ENCODE assay signal across 12 cellular contexts in genomic region chr17:57401556-57402488, GRCh38.
A peak's percentile ranks its signal among the peaks of the same experiment; 100 is the strongest.
DNase-seq lines count a peak whose midpoint lies in the region; ATAC-seq and TF ChIP-seq lines count a peak whose summit lies in the region.
"Had no signal": no experiment of that assay in that cellular context is flagged by ENCODE, and none has a peak within 500 bp of the region (broad histone marks: within the 10 kb centered on the region; RNA-seq: fewer than 3 reads in every experiment).

No MANE protein-coding gene starts in this region.

- H3K4me3 ChIP-seq in Caco-2 (ENCODE audit: low read depth, low read length): no peak overlapping the region
- H3K4me3 ChIP-seq in mesenchymal stem cell (ENCODE audit: insufficient read depth in 1 of 2, low read depth in 1 of 2, low read length in 2 of 2): no peak overlapping the region

- H4K91ac ChIP-seq in mesenchymal stem cell (ENCODE audit: low read length): peak overlapping the region; percentile 18

- H3K27me3 ChIP-seq in Caco-2 (replicated peaks; ENCODE audit: control insufficient read depth, insufficient read depth, low read length) (no peaks in the 10 kb centered on the region; the same call in 1 of the 2 replicates), mesenchymal stem cell (ENCODE audit: control insufficient read depth in 1 of 2, insufficient read depth in 1 of 2, low read length in 2 of 2) (no peaks in the 10 kb centered on the region)

- no peak overlapping the region for H3K27ac ChIP-seq in mesenchymal stem cell (ENCODE audit: low read length, poor library complexity, severe bottlenecking)

- intact Hi-C loops in Caco-2 (cut with micrococcal nuclease; ENCODE audit: unreplicated experiment) (loop anchor here (1.0 to 10.0 kb wide), 2 partner anchors 159 to 267 kb away; no protein-coding TSS in a partner anchor), MCF 10A (cut with micrococcal nuclease) (no loop called here)

- H3K14ac ChIP-seq in mesenchymal stem cell (ENCODE audit: low read length in 2 of 2): no peak overlapping the region

- H3K9ac ChIP-seq in mesenchymal stem cell (ENCODE audit: low read length): no peak overlapping the region

- H2BK120ac ChIP-seq in mesenchymal stem cell (ENCODE audit: low read depth, low read length): no peak overlapping the region

- TF ChIP-seq CTCF in Caco-2 (IDR thresholded peaks at IDR 0.05; ENCODE audit: insufficient read depth in 1 of 2, low read depth in 1 of 2, low read length in 1 of 2, severe bottlenecking in 1 of 2, unreplicated experiment in 1 of 2) (peak in 1 of 2 experiments; percentile 27), MCF 10A (IDR thresholded peaks at IDR 0.05; ENCODE audit: unreplicated experiment) (no peak)

- no peak overlapping the region for H3K18ac ChIP-seq in mesenchymal stem cell (ENCODE audit: low read depth in 1 of 2, low read length in 2 of 2)

- H2AK5ac ChIP-seq in mesenchymal stem cell (ENCODE audit: low read length, severe bottlenecking): no peak overlapping the region

- H2BK15ac ChIP-seq in mesenchymal stem cell (ENCODE audit: low read depth, poor library complexity, severe bottlenecking): no peak overlapping the region

- H3K36me3 ChIP-seq in Caco-2 (ENCODE audit: control insufficient read depth, insufficient read depth, low read length) (peaks cover 3% of the 10 kb centered on the region; the same call in 1 of the 2 replicates), mesenchymal stem cell (ENCODE audit: control insufficient read depth in 1 of 2, insufficient read depth in 2 of 2, low read depth in 1 of 2, low read length in 2 of 2) (peaks cover 0 to 22% of the 10 kb centered on the region in 2 experiments)

- ATAC-seq in HG03432 (IDR thresholded peaks at IDR 0.05; ENCODE audit: unreplicated experiment) (no peak), HG03469 (IDR thresholded peaks at IDR 0.05; ENCODE audit: unreplicated experiment) (no peak)

- H3K4me2 ChIP-seq in mesenchymal stem cell (ENCODE audit: low read length, poor library complexity, severe bottlenecking): no peak overlapping the region

- H3K36me3 Mint-ChIP-seq in Caco-2 (ENCODE audit: insufficient read depth, unreplicated experiment) (peaks cover 38% of the 10 kb centered on the region), MCF 10A (ENCODE audit: insufficient read depth, unreplicated experiment) (peaks cover 48% of the 10 kb centered on the region)

- H2BK12ac ChIP-seq in mesenchymal stem cell (ENCODE audit: low read length in 2 of 2): no peak overlapping the region

- H3K23ac ChIP-seq in mesenchymal stem cell (ENCODE audit: low read length in 2 of 2): no peak overlapping the region

- H3K4me3 Mint-ChIP-seq in Caco-2 (ENCODE audit: unreplicated experiment) (no peak overlapping the region), MCF 10A (ENCODE audit: unreplicated experiment) (no peak overlapping the region)
- H3K4me3 Mint-ChIP-seq: CD14-positive monocyte had no signal

- POLR2A ChIA-PET in Caco-2 (lab: Charles Lee) (no interaction called here), MCF 10A (lab: Yijun Ruan, JAX) (no interaction called here)

- no peaks in the 10 kb centered on the region for H3K9me3 ChIP-seq in Caco-2
- H3K9me3 ChIP-seq in mesenchymal stem cell (ENCODE audit: control insufficient read depth, low read length): no peaks in the 10 kb centered on the region

- H3K9me3 Mint-ChIP-seq in Caco-2 (ENCODE audit: unreplicated experiment): no peaks in the 10 kb centered on the region
- H3K9me3 Mint-ChIP-seq in MCF 10A (ENCODE audit: unreplicated experiment): no peaks in the 10 kb centered on the region
- H3K9me3 Mint-ChIP-seq: CD14-positive monocyte had no signal

- H3K27ac Mint-ChIP-seq in Caco-2 (ENCODE audit: unreplicated experiment) (peak overlapping the region; percentile 29), MCF 10A (ENCODE audit: low read depth, unreplicated experiment) (no peak overlapping the region)

- H3K4ac ChIP-seq in mesenchymal stem cell (ENCODE audit: low read depth in 1 of 2, low read length in 2 of 2): no peak overlapping the region

- no peak overlapping the region for H2BK5ac ChIP-seq in mesenchymal stem cell (ENCODE audit: low read depth, low read length, poor library complexity, severe bottlenecking)

- H3K79me1 ChIP-seq in mesenchymal stem cell (replicated peaks; ENCODE audit: low read length, poor library complexity, severe bottlenecking): peaks cover 44% of the 10 kb centered on the region

- WGBS in mesenchymal stem cell: 91% methylated on average over 15 of the region's 15 CpGs

- BruUV-seq in Caco-2 (replicated peaks; lab: Mats Ljungman, UMichigan): no TSS peak
- no TSS peak for BruUV-seq in MCF 10A (replicated peaks; lab: Mats Ljungman, UMichigan)

- no peak overlapping the region for H2AFZ ChIP-seq in mesenchymal stem cell (ENCODE audit: low read depth, low read length)

- H3K4me1 ChIP-seq in Caco-2: peaks cover 8% of the 10 kb centered on the region
- peaks cover 9% of the 10 kb centered on the region for H3K4me1 ChIP-seq in mesenchymal stem cell (ENCODE audit: control insufficient read depth, insufficient read depth, low read depth, low read length)

- CTCF ChIA-PET in Caco-2 (lab: Charles Lee) (no interaction called here), MCF 10A (lab: Yijun Ruan, JAX) (interaction anchor here (0.6 kb wide), 3 partner anchors 159 to 1872 kb away, joined by 3 read pairs; no protein-coding TSS in a partner anchor)

- DNase-seq in Caco-2 (peak in 1 of 2 experiments; percentile 49), HCEC 1CT (peak; percentile 3), MCF 10A (ENCODE audit: unreplicated experiment) (peak; percentile 14), mesenchymal stem cell (no peak), GM03348 (ENCODE audit: low spot score) (no peak), NCI-H2227 (lab: John Stamatoyannopoulos, UW; ENCODE audit: unreplicated experiment) (no peak)
- DNase-seq: activated CD8-positive, alpha-beta memory T cell treated with anti-CD3 and anti-CD28 coated beads for 24 hours; NCI-H1436; stimulated activated CD4-positive, alpha-beta T cell treated with anti-CD3 and anti-CD28 coated beads, Interleukin-4, amount 100 ng/mL, for 1 hour had no signal

- H3K27me3 Mint-ChIP-seq in Caco-2 (ENCODE audit: insufficient read depth, unreplicated experiment): no peaks in the 10 kb centered on the region
- H3K27me3 Mint-ChIP-seq in MCF 10A (ENCODE audit: insufficient read depth, unreplicated experiment): no peaks in the 10 kb centered on the region

- peak overlapping the region; percentile 27 for H4K8ac ChIP-seq in mesenchymal stem cell (ENCODE audit: low read length)

- H3K4me1 Mint-ChIP-seq in Caco-2 (ENCODE audit: low read depth, unreplicated experiment): peaks cover 37% of the 10 kb centered on the region
- H3K4me1 Mint-ChIP-seq in MCF 10A (ENCODE audit: insufficient read depth, unreplicated experiment): peaks cover 2% of the 10 kb centered on the region

Comparison
In these comparisons a context has a peak if more than half of its experiments do, and no peak if none do; other contexts are left out.
1. DNase-seq: peak in HCEC 1CT (single experiment) and MCF 10A (single experiment); none in mesenchymal stem cell (single experiment), GM03348 (single experiment) and NCI-H2227 (single experiment).